10 cellular contexts compared by ENCODE assay signal in the genomic region with DNA sequence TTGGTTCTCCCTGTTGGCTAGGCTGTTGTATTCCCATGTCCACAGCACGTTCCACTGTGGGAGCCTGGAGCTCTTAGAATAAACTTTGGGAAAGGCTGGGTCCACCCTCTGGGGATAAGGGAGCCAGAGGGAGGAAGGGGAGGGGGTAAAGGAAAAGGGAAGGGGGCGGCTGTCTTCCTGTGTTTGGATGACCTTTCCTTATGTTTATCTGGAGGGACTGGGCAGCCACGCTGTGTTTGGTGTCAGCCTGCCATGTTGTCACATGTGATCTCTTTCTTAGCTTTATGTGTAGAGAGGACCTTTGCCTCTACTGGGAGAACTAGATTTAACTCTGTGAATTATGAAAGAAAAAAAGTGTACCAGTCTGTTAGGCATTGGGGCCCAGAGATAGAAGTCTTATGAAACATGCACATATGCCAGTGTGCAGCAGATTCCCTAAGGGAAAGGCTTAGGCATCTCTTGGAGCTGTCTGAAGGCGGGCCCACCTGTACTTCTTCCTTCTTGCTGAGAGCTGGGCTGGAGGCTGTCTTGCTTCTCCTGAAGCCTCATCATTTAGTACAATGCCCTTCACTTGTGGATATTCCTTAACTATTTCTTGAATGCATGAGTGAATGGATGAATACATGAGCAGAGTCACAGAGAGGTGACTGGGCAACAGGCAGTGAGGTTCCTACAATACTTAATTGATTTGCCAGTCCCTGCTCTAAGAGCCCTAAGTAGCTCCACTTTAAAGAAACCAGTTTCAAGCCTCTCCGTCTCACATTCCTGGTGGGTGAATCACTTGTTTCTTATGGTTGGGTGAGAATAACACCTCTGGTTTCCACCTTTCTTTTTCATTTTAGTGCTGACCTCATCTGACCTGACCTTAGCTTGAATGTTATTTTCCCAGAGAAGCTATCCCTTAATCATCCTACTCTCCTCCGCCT.
DNase-seq lines count a peak whose midpoint lies in the region; ATAC-seq and TF ChIP-seq lines count a peak whose summit lies in the region.
"Had no signal": no experiment of that assay in that cellular context is flagged by ENCODE, and none has a peak within 500 bp of the region (broad histone marks: within the 10 kb centered on the region; RNA-seq: fewer than 3 reads in every experiment).

No MANE protein-coding gene starts in this region.

- intact Hi-C loops in gastrocnemius medialis (cut with DNase I; ENCODE audit: low total_unique reads) (loop anchor here (5.0 kb wide), 1 partner anchor 53 kb away; no protein-coding TSS in a partner anchor), head of caudate nucleus (cut with DNase I) (no loop called here)

- peak overlapping the region; percentile 85 for H3K9ac ChIP-seq in adipocyte (ENCODE audit: low read length)

- no peak for ATAC-seq in gastrocnemius medialis
- no peak for ATAC-seq in GM19463 (IDR thresholded peaks at IDR 0.05; ENCODE audit: unreplicated experiment)

- H3K4me3 ChIP-seq in adipocyte (ENCODE audit: low read length) (peak overlapping the region; percentile 51), right atrium auricular region (no peak overlapping the region), gastrocnemius medialis (no peak overlapping the region)

- TF ChIP-seq CTCF in right atrium auricular region (IDR thresholded peaks at IDR 0.05) (no peak), gastrocnemius medialis (IDR thresholded peaks at IDR 0.05 in 4 of 5, conservative IDR thresholded peaks at IDR 0.05 in 1 of 5) (no peak)

- in situ Hi-C loops in gastrocnemius medialis (cut with MboI; ENCODE audit: low sequenced_read_pairs in 4 of 4): no loop called here

- no peak for TF ChIP-seq POLR2A in gastrocnemius medialis (IDR thresholded peaks at IDR 0.05)

- no peaks in the 10 kb centered on the region for H3K9me3 ChIP-seq in adipocyte (ENCODE audit: control insufficient read depth, low read length)
- no peaks in the 10 kb centered on the region for H3K9me3 ChIP-seq in right atrium auricular region
- no peaks in the 10 kb centered on the region for H3K9me3 ChIP-seq in gastrocnemius medialis

- DNase-seq in HCEC 1CT (peak; percentile 69), adipocyte (ENCODE audit: low read depth) (peak; percentile 52), right atrium auricular region (ENCODE audit: low spot score) (no peak), gastrocnemius medialis (no peak), dedifferentiated amniotic fluid mesenchymal stem cell (ENCODE audit: extremely low spot score) (no peak), Ammon's horn (ENCODE audit: low spot score) (no peak), head of caudate nucleus (no peak)
- DNase-seq: activated naive CD4-positive, alpha-beta T cell treated with anti-CD3 and anti-CD28 coated beads, Interleukin-2, amount 50 U/mL, for 16 hours; GF-D8 had no signal

- H3K36me3 ChIP-seq in adipocyte (ENCODE audit: control insufficient read depth, insufficient read depth, low read length, severe bottlenecking) (no peaks in the 10 kb centered on the region), right atrium auricular region (no peaks in the 10 kb centered on the region), gastrocnemius medialis (no peaks in the 10 kb centered on the region)

- no peaks in the 10 kb centered on the region for H3K27me3 ChIP-seq in adipocyte (replicated peaks; ENCODE audit: control insufficient read depth, insufficient read depth, low read length)
- no peaks in the 10 kb centered on the region for H3K27me3 ChIP-seq in right atrium auricular region
- no peaks in the 10 kb centered on the region for H3K27me3 ChIP-seq in gastrocnemius medialis

- peak overlapping the region; percentile 48 to 59 for H3K27ac ChIP-seq in right atrium auricular region
- H3K27ac ChIP-seq in gastrocnemius medialis: peak overlapping the region; percentile 42 to 72 (median 60)

- H3K4me1 ChIP-seq in adipocyte (ENCODE audit: control insufficient read depth, insufficient read depth, low read length) (peaks cover 63% of the 10 kb centered on the region), right atrium auricular region (peaks cover 0 to 29% of the 10 kb centered on the region in 2 donors), gastrocnemius medialis (peaks cover 13 to 30% of the 10 kb centered on the region in 2 donors)

Comparison
In these comparisons a context has a peak if more than half of its experiments do, and no peak if none do; other contexts are left out.
1. DNase-seq: peak in HCEC 1CT (single experiment) and adipocyte (single experiment); none in right atrium auricular region (single experiment), gastrocnemius medialis (0 of 2), dedifferentiated amniotic fluid mesenchymal stem cell (single experiment), Ammon's horn (single experiment) and head of caudate nucleus (0 of 42).